In the genomic region with DNA sequence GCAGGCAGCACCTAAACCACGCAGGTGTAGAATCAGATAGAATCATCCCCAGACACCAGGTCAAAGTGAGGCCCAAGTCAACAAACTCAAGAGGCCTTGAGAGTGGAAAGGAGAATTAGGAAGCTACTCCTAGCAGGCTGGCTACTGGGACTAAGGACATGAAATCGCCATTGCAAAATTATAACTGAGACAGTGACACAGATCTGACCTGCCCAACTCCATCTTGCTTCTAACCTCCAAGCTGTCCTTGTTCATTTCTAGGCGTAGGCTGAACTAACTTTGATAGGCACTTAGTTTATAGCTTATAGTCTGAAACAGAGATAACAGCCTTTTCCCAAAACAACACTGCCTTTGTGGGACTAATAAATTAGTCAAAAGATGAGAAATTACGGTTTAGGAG, we compare ENCODE assay signal across 1 cellular context.
TF ChIP-seq lines count a peak whose summit lies in the region.

No MANE protein-coding gene starts in this region.

TF ChIP-seq in H1, 55 proteins besides CTCF, POLR2A, EP300 and RAD21:
- TF ChIP-seq CHD1 (IDR thresholded peaks at IDR 0.05; ENCODE audit: low read depth, low read length) (no peak), TBP (IDR thresholded peaks at IDR 0.05; ENCODE audit: low read depth, low read length) (no peak), RXRA (IDR thresholded peaks at IDR 0.05; ENCODE audit: insufficient read depth, low read depth, low read length) (no peak), PHF8 (conservative IDR thresholded peaks at IDR 0.05; ENCODE audit: low read depth, low read length) (no peak), SIX5 (IDR thresholded peaks at IDR 0.05; ENCODE audit: low read depth, low read length) (no peak), ASH2L (IDR thresholded peaks at IDR 0.05; ENCODE audit: low read length) (no peak), SIN3A (conservative IDR thresholded peaks at IDR 0.05 in 1 of 2, IDR thresholded peaks at IDR 0.05 in 1 of 2; ENCODE audit: low read depth in 1 of 2, low read length in 2 of 2) (no peak), GTF2F1 (IDR thresholded peaks at IDR 0.05; ENCODE audit: borderline replicate concordance, low read depth, low read length) (no peak), MAFK (IDR thresholded peaks at IDR 0.05; ENCODE audit: low read depth, low read length) (no peak), BACH1 (IDR thresholded peaks at IDR 0.05; ENCODE audit: low read length) (no peak), CTBP2 (IDR thresholded peaks at IDR 0.05; ENCODE audit: borderline replicate concordance, insufficient read depth, insufficient read length, low read length) (no peak), HDAC2 (IDR thresholded peaks at IDR 0.05; ENCODE audit: borderline replicate concordance in 1 of 2, low read depth in 2 of 2, low read length in 2 of 2) (no peak), SRF (IDR thresholded peaks at IDR 0.05; ENCODE audit: low read depth, low read length) (no peak), CREB1 (IDR thresholded peaks at IDR 0.05) (no peak), JUND (IDR thresholded peaks at IDR 0.05; ENCODE audit: low read length) (no peak), SP4 (IDR thresholded peaks at IDR 0.05; ENCODE audit: low read length) (no peak), TAF7 (optimal IDR thresholded peaks at IDR 0.05; ENCODE audit: borderline replicate concordance, low read depth, low read length) (no peak)
- TF ChIP-seq, protein P1, sequence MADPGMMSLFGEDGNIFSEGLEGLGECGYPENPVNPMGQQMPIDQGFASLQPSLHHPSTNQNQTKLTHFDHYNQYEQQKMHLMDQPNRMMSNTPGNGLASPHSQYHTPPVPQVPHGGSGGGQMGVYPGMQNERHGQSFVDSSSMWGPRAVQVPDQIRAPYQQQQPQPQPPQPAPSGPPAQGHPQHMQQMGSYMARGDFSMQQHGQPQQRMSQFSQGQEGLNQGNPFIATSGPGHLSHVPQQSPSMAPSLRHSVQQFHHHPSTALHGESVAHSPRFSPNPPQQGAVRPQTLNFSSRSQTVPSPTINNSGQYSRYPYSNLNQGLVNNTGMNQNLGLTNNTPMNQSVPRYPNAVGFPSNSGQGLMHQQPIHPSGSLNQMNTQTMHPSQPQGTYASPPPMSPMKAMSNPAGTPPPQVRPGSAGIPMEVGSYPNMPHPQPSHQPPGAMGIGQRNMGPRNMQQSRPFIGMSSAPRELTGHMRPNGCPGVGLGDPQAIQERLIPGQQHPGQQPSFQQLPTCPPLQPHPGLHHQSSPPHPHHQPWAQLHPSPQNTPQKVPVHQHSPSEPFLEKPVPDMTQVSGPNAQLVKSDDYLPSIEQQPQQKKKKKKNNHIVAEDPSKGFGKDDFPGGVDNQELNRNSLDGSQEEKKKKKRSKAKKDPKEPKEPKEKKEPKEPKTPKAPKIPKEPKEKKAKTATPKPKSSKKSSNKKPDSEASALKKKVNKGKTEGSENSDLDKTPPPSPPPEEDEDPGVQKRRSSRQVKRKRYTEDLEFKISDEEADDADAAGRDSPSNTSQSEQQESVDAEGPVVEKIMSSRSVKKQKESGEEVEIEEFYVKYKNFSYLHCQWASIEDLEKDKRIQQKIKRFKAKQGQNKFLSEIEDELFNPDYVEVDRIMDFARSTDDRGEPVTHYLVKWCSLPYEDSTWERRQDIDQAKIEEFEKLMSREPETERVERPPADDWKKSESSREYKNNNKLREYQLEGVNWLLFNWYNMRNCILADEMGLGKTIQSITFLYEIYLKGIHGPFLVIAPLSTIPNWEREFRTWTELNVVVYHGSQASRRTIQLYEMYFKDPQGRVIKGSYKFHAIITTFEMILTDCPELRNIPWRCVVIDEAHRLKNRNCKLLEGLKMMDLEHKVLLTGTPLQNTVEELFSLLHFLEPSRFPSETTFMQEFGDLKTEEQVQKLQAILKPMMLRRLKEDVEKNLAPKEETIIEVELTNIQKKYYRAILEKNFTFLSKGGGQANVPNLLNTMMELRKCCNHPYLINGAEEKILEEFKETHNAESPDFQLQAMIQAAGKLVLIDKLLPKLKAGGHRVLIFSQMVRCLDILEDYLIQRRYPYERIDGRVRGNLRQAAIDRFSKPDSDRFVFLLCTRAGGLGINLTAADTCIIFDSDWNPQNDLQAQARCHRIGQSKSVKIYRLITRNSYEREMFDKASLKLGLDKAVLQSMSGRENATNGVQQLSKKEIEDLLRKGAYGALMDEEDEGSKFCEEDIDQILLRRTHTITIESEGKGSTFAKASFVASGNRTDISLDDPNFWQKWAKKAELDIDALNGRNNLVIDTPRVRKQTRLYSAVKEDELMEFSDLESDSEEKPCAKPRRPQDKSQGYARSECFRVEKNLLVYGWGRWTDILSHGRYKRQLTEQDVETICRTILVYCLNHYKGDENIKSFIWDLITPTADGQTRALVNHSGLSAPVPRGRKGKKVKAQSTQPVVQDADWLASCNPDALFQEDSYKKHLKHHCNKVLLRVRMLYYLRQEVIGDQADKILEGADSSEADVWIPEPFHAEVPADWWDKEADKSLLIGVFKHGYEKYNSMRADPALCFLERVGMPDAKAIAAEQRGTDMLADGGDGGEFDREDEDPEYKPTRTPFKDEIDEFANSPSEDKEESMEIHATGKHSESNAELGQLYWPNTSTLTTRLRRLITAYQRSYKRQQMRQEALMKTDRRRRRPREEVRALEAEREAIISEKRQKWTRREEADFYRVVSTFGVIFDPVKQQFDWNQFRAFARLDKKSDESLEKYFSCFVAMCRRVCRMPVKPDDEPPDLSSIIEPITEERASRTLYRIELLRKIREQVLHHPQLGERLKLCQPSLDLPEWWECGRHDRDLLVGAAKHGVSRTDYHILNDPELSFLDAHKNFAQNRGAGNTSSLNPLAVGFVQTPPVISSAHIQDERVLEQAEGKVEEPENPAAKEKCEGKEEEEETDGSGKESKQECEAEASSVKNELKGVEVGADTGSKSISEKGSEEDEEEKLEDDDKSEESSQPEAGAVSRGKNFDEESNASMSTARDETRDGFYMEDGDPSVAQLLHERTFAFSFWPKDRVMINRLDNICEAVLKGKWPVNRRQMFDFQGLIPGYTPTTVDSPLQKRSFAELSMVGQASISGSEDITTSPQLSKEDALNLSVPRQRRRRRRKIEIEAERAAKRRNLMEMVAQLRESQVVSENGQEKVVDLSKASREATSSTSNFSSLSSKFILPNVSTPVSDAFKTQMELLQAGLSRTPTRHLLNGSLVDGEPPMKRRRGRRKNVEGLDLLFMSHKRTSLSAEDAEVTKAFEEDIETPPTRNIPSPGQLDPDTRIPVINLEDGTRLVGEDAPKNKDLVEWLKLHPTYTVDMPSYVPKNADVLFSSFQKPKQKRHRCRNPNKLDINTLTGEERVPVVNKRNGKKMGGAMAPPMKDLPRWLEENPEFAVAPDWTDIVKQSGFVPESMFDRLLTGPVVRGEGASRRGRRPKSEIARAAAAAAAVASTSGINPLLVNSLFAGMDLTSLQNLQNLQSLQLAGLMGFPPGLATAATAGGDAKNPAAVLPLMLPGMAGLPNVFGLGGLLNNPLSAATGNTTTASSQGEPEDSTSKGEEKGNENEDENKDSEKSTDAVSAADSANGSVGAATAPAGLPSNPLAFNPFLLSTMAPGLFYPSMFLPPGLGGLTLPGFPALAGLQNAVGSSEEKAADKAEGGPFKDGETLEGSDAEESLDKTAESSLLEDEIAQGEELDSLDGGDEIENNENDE (IDR thresholded peaks at IDR 0.05; ENCODE audit: insufficient replicate concordance, low read length): no peak
